Comparison of ENCODE assay signal across 16 cellular contexts in the genomic region with DNA sequence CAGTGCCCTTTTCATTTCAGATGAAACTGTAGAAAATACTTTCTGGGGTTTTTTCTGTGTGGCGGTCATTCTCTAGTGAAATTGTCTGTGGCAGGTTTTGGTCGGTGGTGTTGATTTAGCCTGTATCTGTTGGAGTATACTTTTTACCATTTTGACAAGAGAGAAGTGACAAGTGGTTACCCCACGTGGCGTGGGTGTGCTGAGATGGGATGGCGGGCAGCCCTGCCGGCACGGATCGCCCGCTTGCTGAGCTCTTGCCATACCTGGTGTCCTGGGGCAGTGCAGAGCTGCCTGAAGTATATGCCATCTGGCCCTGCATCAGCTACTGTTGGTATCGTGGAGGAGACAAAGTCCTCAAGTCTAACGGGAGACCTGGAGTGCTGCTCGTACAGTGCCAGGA.
"Had no signal": no experiment of that assay in that cellular context is flagged by ENCODE, and none has a peak within 500 bp of the region (broad histone marks: within the 10 kb centered on the region; RNA-seq: fewer than 3 reads in every experiment).

No MANE protein-coding gene starts in this region.

- H3K4me1 ChIP-seq: ascending aorta, heart left ventricle, stomach had no signal

- H3K27me3 ChIP-seq: ascending aorta, gastrocnemius medialis, heart left ventricle, stomach had no signal

- H3K27ac Mint-ChIP-seq: activated B cell treated with CpG ODN at 0.5 μM for 24 hours; activated CD8-positive, alpha-beta T cell treated with anti-CD3 and anti-CD28 coated beads for 36 hours; T-helper 2 cell treated with Interferon-gamma antibody and Interleukin-4, amounts not matched to agents 5 μg/mL and 100 μg/mL, for 36 hours had no signal

- H3K27ac ChIP-seq: ascending aorta, coronary artery, gastrocnemius medialis, heart left ventricle, left ventricle myocardium inferior, stomach had no signal

- H3K4me3 Mint-ChIP-seq: activated B cell treated with CpG ODN at 0.5 μM for 24 hours; activated CD8-positive, alpha-beta T cell treated with anti-CD3 and anti-CD28 coated beads for 36 hours; activated T-cell treated with anti-CD3 and anti-CD28 coated beads, Interleukin-2, amount 50 U/mL, for 4 hours; naive thymus-derived CD4-positive, alpha-beta T cell; T-helper 2 cell treated with Interferon-gamma antibody and Interleukin-4, amounts not matched to agents 5 μg/mL and 100 μg/mL, for 36 hours; type B pancreatic cell had no signal

- DNase-seq: activated B cell treated with CpG ODN at 0.5 μM for 24 hours; activated CD4-positive, alpha-beta T cell treated with anti-CD3 and anti-CD28 coated beads for 4 hours; activated CD8-positive, alpha-beta T cell treated with anti-CD3 and anti-CD28 coated beads for 36 hours; activated effector memory CD4-positive, alpha-beta T cell treated with Interleukin-2 at 50 U/mL for 16 hours; activated naive CD4-positive, alpha-beta T cell treated with anti-CD3 and anti-CD28 coated beads, Interleukin-2, amount 50 U/mL, for 16 hours; activated T-cell treated with anti-CD3 and anti-CD28 coated beads, Interleukin-2, amount 50 U/mL, for 4 hours; gastrocnemius medialis; heart left ventricle; left ventricle myocardium inferior; naive thymus-derived CD4-positive, alpha-beta T cell; stomach had no signal

- H3K9me3 Mint-ChIP-seq: activated B cell treated with CpG ODN at 0.5 μM for 24 hours; activated CD8-positive, alpha-beta T cell treated with anti-CD3 and anti-CD28 coated beads for 36 hours; activated T-cell treated with anti-CD3 and anti-CD28 coated beads, Interleukin-2, amount 50 U/mL, for 4 hours; naive thymus-derived CD4-positive, alpha-beta T cell; T-helper 2 cell treated with Interferon-gamma antibody and Interleukin-4, amounts not matched to agents 5 μg/mL and 100 μg/mL, for 36 hours; type B pancreatic cell had no signal

- ATAC-seq: activated CD8-positive, alpha-beta T cell treated with anti-CD3 and anti-CD28 coated beads for 36 hours; activated T-cell treated with anti-CD3 and anti-CD28 coated beads, Interleukin-2, amount 50 U/mL, for 4 hours; esophagus mucosa; gastrocnemius medialis; naive thymus-derived CD4-positive, alpha-beta T cell had no signal

- H3K4me3 ChIP-seq: ascending aorta, coronary artery, gastrocnemius medialis, heart left ventricle, left ventricle myocardium inferior, stomach had no signal

- H3K27me3 Mint-ChIP-seq: activated B cell treated with CpG ODN at 0.5 μM for 24 hours; activated CD8-positive, alpha-beta T cell treated with anti-CD3 and anti-CD28 coated beads for 36 hours; naive thymus-derived CD4-positive, alpha-beta T cell; type B pancreatic cell had no signal

- H3K9me3 ChIP-seq: ascending aorta, gastrocnemius medialis, heart left ventricle, left ventricle myocardium inferior, stomach had no signal
